1 cellular context compared by ENCODE assay signal in the genomic region with DNA sequence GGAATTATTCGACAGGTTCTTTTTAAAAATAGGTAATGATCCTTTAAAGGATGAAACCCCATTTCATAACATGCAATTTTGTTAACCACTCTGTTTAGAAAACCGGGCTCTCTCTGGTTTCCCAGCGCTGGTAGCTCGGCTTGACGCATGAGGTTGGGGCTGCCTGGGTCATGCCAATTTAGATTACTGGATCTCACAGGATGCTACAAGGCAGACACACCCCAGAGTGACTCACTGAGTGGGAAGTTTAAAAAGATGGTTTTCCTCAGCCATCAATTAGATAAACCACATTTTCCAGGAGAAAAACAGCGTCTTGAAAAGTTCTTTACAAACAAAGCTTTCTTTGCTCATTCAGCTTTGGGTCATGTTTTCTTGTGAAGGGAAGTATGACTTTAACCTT.
TF ChIP-seq lines count a peak whose summit lies in the region.

No MANE protein-coding gene starts in this region.

TF ChIP-seq in WTC11, 78 proteins besides CTCF, POLR2A, EP300 and RAD21:
- TF ChIP-seq ZNF138 (CRISPR knock-in tag; conservative IDR thresholded peaks at IDR 0.05) (no peak), HMGA2 (CRISPR knock-in tag; IDR thresholded peaks at IDR 0.05) (no peak), CREB1 (CRISPR knock-in tag; IDR thresholded peaks at IDR 0.05) (no peak), KAT7 (CRISPR knock-in tag; IDR thresholded peaks at IDR 0.05; ENCODE audit: borderline replicate concordance) (no peak), ZNF219 (CRISPR knock-in tag; IDR thresholded peaks at IDR 0.05; ENCODE audit: borderline replicate concordance) (no peak)
- TF ChIP-seq, protein P1, sequence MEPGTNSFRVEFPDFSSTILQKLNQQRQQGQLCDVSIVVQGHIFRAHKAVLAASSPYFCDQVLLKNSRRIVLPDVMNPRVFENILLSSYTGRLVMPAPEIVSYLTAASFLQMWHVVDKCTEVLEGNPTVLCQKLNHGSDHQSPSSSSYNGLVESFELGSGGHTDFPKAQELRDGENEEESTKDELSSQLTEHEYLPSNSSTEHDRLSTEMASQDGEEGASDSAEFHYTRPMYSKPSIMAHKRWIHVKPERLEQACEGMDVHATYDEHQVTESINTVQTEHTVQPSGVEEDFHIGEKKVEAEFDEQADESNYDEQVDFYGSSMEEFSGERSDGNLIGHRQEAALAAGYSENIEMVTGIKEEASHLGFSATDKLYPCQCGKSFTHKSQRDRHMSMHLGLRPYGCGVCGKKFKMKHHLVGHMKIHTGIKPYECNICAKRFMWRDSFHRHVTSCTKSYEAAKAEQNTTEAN (CRISPR knock-in tag; IDR thresholded peaks at IDR 0.05), result no peak
